In the genomic region with DNA sequence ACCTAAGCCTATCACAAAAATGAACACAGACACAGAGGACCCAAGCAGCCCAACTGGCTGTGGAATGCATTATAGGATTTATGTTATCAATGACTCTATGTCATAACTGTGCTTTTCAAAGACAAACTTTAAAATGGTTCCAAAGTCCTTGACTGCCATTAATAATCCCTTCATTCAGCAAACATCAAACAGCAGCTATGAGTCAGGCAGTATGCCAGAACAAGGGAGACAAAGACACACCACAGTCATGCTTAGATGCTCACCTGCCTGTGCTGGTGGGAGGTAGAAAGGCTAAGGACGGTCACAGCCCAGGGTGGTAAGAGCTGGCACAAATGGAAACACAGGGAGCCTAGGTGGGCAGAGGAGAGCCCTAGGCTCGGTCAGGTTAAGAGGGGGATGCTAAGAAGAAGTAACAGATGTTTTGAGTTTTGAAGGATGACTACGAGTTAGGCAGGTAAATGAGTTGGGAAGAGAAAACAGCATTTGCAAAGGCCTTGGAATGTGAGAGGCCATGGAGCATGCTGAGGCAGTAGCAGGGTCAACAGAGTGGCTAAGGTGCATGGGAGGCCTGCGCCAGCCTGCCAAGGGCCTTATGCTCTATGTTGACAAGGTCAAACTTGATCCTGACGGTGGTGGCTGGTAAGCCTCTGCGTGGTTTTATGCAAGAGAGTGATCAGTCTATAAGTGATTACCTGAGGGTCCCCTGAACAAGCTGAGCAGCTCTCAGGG, we compare ENCODE assay signal across 1 cellular context.
TF ChIP-seq lines count a peak whose summit lies in the region.

No MANE protein-coding gene starts in this region.

TF ChIP-seq in HepG2, 621 proteins besides CTCF, POLR2A, EP300 and RAD21 (continued from another document and continues in another):
- TF ChIP-seq, protein P1, sequence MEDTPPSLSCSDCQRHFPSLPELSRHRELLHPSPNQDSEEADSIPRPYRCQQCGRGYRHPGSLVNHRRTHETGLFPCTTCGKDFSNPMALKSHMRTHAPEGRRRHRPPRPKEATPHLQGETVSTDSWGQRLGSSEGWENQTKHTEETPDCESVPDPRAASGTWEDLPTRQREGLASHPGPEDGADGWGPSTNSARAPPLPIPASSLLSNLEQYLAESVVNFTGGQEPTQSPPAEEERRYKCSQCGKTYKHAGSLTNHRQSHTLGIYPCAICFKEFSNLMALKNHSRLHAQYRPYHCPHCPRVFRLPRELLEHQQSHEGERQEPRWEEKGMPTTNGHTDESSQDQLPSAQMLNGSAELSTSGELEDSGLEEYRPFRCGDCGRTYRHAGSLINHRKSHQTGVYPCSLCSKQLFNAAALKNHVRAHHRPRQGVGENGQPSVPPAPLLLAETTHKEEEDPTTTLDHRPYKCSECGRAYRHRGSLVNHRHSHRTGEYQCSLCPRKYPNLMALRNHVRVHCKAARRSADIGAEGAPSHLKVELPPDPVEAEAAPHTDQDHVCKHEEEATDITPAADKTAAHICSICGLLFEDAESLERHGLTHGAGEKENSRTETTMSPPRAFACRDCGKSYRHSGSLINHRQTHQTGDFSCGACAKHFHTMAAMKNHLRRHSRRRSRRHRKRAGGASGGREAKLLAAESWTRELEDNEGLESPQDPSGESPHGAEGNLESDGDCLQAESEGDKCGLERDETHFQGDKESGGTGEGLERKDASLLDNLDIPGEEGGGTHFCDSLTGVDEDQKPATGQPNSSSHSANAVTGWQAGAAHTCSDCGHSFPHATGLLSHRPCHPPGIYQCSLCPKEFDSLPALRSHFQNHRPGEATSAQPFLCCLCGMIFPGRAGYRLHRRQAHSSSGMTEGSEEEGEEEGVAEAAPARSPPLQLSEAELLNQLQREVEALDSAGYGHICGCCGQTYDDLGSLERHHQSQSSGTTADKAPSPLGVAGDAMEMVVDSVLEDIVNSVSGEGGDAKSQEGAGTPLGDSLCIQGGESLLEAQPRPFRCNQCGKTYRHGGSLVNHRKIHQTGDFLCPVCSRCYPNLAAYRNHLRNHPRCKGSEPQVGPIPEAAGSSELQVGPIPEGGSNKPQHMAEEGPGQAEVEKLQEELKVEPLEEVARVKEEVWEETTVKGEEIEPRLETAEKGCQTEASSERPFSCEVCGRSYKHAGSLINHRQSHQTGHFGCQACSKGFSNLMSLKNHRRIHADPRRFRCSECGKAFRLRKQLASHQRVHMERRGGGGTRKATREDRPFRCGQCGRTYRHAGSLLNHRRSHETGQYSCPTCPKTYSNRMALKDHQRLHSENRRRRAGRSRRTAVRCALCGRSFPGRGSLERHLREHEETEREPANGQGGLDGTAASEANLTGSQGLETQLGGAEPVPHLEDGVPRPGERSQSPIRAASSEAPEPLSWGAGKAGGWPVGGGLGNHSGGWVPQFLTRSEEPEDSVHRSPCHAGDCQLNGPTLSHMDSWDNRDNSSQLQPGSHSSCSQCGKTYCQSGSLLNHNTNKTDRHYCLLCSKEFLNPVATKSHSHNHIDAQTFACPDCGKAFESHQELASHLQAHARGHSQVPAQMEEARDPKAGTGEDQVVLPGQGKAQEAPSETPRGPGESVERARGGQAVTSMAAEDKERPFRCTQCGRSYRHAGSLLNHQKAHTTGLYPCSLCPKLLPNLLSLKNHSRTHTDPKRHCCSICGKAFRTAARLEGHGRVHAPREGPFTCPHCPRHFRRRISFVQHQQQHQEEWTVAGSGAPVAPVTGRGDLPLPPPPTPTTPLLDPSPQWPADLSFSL (CRISPR knock-in tag; IDR thresholded peaks at IDR 0.05) = no peak
- TF ChIP-seq, protein P2, sequence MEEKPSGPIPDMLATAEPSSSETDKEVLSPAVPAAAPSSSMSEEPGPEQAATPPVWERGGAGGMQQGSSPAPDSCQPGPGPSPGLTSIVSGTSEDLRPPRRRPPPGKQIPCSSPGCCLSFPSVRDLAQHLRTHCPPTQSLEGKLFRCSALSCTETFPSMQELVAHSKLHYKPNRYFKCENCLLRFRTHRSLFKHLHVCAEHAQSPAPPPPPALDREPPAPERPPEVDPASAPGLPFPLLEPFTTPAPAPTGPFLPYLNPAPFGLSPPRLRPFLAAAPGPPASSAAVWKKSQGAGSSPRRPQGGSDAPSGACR (CRISPR knock-in tag; IDR thresholded peaks at IDR 0.05) = no peak
- TF ChIP-seq ZNF879 (CRISPR knock-in tag; IDR thresholded peaks at IDR 0.05) (no peak), ZNF607 (CRISPR knock-in tag; IDR thresholded peaks at IDR 0.05; ENCODE audit: borderline replicate concordance) (no peak), ZNF660 (CRISPR knock-in tag; IDR thresholded peaks at IDR 0.05; ENCODE audit: borderline replicate concordance, low read depth) (no peak), TBX3 (IDR thresholded peaks at IDR 0.05; ENCODE audit: borderline replicate concordance) (no peak), ZNF317 (CRISPR knock-in tag; IDR thresholded peaks at IDR 0.05) (no peak), ZFYVE20 (CRISPR knock-in tag; IDR thresholded peaks at IDR 0.05; ENCODE audit: borderline replicate concordance, low read depth) (no peak), HDAC1 (CRISPR knock-in tag; IDR thresholded peaks at IDR 0.05) (peak; percentile 49; the same call in 1 of the 2 replicates), BHLHE40 (IDR thresholded peaks at IDR 0.05; ENCODE audit: low read length) (peak; percentile 63; the same call in 1 of the 2 replicates), AKAP8 (CRISPR knock-in tag; IDR thresholded peaks at IDR 0.05) (no peak), HNF4A (CRISPR knock-in tag; IDR thresholded peaks at IDR 0.05) (peak; percentile 82), ZNF782 (CRISPR knock-in tag; IDR thresholded peaks at IDR 0.05; ENCODE audit: borderline replicate concordance) (no peak), HOXD1 (CRISPR knock-in tag; IDR thresholded peaks at IDR 0.05) (no peak), ZNF775 (CRISPR knock-in tag; IDR thresholded peaks at IDR 0.05; ENCODE audit: borderline replicate concordance) (no peak), SNAI1 (CRISPR knock-in tag; IDR thresholded peaks at IDR 0.05; ENCODE audit: borderline replicate concordance) (no peak), SP4 (CRISPR knock-in tag; IDR thresholded peaks at IDR 0.05) (no peak), ZNF431 (CRISPR knock-in tag; IDR thresholded peaks at IDR 0.05; ENCODE audit: borderline replicate concordance, low read depth) (no peak), ZFP62 (CRISPR knock-in tag; IDR thresholded peaks at IDR 0.05) (no peak), CREM (IDR thresholded peaks at IDR 0.05) (peak; percentile 30; the same call in 1 of the 2 replicates), CREM (CRISPR knock-in tag; IDR thresholded peaks at IDR 0.05) (no peak), SCMH1 (CRISPR knock-in tag; IDR thresholded peaks at IDR 0.05; ENCODE audit: borderline replicate concordance) (no peak), NR2F6 (IDR thresholded peaks at IDR 0.05) (no peak), NR2F6 (CRISPR knock-in tag; IDR thresholded peaks at IDR 0.05) (no peak; the same call in 1 of the 2 replicates)
- TF ChIP-seq, protein P3, sequence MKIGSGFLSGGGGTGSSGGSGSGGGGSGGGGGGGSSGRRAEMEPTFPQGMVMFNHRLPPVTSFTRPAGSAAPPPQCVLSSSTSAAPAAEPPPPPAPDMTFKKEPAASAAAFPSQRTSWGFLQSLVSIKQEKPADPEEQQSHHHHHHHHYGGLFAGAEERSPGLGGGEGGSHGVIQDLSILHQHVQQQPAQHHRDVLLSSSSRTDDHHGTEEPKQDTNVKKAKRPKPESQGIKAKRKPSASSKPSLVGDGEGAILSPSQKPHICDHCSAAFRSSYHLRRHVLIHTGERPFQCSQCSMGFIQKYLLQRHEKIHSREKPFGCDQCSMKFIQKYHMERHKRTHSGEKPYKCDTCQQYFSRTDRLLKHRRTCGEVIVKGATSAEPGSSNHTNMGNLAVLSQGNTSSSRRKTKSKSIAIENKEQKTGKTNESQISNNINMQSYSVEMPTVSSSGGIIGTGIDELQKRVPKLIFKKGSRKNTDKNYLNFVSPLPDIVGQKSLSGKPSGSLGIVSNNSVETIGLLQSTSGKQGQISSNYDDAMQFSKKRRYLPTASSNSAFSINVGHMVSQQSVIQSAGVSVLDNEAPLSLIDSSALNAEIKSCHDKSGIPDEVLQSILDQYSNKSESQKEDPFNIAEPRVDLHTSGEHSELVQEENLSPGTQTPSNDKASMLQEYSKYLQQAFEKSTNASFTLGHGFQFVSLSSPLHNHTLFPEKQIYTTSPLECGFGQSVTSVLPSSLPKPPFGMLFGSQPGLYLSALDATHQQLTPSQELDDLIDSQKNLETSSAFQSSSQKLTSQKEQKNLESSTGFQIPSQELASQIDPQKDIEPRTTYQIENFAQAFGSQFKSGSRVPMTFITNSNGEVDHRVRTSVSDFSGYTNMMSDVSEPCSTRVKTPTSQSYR (CRISPR knock-in tag; IDR thresholded peaks at IDR 0.05; ENCODE audit: borderline replicate concordance) = no peak
- TF ChIP-seq, protein P4, sequence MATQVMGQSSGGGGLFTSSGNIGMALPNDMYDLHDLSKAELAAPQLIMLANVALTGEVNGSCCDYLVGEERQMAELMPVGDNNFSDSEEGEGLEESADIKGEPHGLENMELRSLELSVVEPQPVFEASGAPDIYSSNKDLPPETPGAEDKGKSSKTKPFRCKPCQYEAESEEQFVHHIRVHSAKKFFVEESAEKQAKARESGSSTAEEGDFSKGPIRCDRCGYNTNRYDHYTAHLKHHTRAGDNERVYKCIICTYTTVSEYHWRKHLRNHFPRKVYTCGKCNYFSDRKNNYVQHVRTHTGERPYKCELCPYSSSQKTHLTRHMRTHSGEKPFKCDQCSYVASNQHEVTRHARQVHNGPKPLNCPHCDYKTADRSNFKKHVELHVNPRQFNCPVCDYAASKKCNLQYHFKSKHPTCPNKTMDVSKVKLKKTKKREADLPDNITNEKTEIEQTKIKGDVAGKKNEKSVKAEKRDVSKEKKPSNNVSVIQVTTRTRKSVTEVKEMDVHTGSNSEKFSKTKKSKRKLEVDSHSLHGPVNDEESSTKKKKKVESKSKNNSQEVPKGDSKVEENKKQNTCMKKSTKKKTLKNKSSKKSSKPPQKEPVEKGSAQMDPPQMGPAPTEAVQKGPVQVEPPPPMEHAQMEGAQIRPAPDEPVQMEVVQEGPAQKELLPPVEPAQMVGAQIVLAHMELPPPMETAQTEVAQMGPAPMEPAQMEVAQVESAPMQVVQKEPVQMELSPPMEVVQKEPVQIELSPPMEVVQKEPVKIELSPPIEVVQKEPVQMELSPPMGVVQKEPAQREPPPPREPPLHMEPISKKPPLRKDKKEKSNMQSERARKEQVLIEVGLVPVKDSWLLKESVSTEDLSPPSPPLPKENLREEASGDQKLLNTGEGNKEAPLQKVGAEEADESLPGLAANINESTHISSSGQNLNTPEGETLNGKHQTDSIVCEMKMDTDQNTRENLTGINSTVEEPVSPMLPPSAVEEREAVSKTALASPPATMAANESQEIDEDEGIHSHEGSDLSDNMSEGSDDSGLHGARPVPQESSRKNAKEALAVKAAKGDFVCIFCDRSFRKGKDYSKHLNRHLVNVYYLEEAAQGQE (IDR thresholded peaks at IDR 0.05; ENCODE audit: borderline replicate concordance in 1 of 2, low read depth in 1 of 2, low read length in 2 of 2) = no peak
- TF ChIP-seq, protein P5, sequence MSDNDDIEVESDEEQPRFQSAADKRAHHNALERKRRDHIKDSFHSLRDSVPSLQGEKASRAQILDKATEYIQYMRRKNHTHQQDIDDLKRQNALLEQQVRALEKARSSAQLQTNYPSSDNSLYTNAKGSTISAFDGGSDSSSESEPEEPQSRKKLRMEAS (IDR thresholded peaks at IDR 0.05) = no peak; the same call in 1 of the 2 replicates
- TF ChIP-seq, protein P6, sequence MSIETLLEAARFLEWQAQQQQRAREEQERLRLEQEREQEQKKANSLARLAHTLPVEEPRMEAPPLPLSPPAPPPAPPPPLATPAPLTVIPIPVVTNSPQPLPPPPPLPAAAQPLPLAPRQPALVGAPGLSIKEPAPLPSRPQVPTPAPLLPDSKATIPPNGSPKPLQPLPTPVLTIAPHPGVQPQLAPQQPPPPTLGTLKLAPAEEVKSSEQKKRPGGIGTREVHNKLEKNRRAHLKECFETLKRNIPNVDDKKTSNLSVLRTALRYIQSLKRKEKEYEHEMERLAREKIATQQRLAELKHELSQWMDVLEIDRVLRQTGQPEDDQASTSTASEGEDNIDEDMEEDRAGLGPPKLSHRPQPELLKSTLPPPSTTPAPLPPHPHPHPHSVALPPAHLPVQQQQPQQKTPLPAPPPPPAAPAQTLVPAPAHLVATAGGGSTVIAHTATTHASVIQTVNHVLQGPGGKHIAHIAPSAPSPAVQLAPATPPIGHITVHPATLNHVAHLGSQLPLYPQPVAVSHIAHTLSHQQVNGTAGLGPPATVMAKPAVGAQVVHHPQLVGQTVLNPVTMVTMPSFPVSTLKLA (IDR thresholded peaks at IDR 0.05) = no peak
- TF ChIP-seq, protein P7, sequence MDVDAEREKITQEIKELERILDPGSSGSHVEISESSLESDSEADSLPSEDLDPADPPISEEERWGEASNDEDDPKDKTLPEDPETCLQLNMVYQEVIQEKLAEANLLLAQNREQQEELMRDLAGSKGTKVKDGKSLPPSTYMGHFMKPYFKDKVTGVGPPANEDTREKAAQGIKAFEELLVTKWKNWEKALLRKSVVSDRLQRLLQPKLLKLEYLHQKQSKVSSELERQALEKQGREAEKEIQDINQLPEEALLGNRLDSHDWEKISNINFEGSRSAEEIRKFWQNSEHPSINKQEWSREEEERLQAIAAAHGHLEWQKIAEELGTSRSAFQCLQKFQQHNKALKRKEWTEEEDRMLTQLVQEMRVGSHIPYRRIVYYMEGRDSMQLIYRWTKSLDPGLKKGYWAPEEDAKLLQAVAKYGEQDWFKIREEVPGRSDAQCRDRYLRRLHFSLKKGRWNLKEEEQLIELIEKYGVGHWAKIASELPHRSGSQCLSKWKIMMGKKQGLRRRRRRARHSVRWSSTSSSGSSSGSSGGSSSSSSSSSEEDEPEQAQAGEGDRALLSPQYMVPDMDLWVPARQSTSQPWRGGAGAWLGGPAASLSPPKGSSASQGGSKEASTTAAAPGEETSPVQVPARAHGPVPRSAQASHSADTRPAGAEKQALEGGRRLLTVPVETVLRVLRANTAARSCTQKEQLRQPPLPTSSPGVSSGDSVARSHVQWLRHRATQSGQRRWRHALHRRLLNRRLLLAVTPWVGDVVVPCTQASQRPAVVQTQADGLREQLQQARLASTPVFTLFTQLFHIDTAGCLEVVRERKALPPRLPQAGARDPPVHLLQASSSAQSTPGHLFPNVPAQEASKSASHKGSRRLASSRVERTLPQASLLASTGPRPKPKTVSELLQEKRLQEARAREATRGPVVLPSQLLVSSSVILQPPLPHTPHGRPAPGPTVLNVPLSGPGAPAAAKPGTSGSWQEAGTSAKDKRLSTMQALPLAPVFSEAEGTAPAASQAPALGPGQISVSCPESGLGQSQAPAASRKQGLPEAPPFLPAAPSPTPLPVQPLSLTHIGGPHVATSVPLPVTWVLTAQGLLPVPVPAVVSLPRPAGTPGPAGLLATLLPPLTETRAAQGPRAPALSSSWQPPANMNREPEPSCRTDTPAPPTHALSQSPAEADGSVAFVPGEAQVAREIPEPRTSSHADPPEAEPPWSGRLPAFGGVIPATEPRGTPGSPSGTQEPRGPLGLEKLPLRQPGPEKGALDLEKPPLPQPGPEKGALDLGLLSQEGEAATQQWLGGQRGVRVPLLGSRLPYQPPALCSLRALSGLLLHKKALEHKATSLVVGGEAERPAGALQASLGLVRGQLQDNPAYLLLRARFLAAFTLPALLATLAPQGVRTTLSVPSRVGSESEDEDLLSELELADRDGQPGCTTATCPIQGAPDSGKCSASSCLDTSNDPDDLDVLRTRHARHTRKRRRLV (CRISPR knock-in tag; IDR thresholded peaks at IDR 0.05) = no peak
- TF ChIP-seq, protein P8, sequence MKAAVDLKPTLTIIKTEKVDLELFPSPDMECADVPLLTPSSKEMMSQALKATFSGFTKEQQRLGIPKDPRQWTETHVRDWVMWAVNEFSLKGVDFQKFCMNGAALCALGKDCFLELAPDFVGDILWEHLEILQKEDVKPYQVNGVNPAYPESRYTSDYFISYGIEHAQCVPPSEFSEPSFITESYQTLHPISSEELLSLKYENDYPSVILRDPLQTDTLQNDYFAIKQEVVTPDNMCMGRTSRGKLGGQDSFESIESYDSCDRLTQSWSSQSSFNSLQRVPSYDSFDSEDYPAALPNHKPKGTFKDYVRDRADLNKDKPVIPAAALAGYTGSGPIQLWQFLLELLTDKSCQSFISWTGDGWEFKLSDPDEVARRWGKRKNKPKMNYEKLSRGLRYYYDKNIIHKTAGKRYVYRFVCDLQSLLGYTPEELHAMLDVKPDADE (CRISPR knock-in tag; IDR thresholded peaks at IDR 0.05) = no peak
